Comparison of ENCODE assay signal across 8 cellular contexts in the genomic region with DNA sequence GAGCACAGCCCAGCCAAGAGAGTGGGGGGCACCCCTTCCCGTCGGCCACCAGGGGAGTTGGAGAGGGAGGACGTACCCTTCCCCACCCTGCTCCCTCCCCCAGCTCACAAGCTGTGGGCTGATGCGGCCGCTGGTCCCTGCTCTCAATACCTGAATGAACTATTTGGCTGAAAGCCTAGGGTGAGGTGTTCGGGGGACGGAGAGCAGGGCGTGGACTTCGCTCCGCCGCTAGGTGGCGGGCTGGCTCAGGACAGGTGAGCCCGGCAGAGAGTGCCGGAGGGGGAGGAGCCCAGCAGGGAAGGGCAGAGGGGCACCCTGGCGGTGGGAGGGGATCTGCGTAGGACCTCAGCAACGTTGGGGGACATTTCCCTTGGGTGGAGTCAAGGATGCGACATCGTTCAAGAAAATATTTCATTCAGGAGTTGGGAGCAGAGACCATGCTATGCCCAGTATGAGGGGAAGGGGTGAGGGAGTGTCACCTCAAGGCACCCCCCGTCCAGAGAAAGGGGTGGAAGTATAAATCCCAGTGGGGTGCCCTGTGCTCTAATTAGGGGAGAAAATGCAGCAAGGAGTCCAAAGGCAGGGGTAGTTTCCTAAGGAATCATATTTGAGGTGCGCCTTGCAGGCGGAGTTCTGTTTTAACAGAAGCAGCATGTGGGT. TPM values are rescaled to one million over a fixed set of nuclear protein-coding genes. Genes with fewer than 3 reads are reported as not detected.
DNase-seq lines count a peak whose midpoint lies in the region; ATAC-seq and TF ChIP-seq lines count a peak whose summit lies in the region.

No MANE protein-coding gene starts in this region.

- TF ChIP-seq POLR2A in esophagus squamous epithelium (IDR thresholded peaks at IDR 0.05): no peak

- no peak overlapping the region for H3K4me3 ChIP-seq in esophagus squamous epithelium
- H3K4me3 ChIP-seq in neutrophil (ENCODE audit: low read depth in 1 of 2, low read length in 1 of 2): no peak overlapping the region

- no peak overlapping the region for H3K4me3 Mint-ChIP-seq in HFFc6

- H3K27ac Mint-ChIP-seq in HFFc6: no peak overlapping the region

- H3K4me1 Mint-ChIP-seq in HFFc6 (ENCODE audit: low read depth): peaks cover 8% of the 10 kb centered on the region

- WGBS in esophagus squamous epithelium, 2 donors: 13 to 29% methylated on average over 6 to 16 of the region's 22 CpGs

- H3K27me3 Mint-ChIP-seq in HFFc6 (ENCODE audit: insufficient read depth): peaks cover 22% of the 10 kb centered on the region

- H3K9me3 Mint-ChIP-seq in HFFc6: no peaks in the 10 kb centered on the region

- H3K4me1 ChIP-seq in esophagus squamous epithelium: peaks cover 0 to 8% (median 4%) of the 10 kb centered on the region in 3 donors
- peaks cover 0 to 6% of the 10 kb centered on the region in 2 experiments for H3K4me1 ChIP-seq in neutrophil (ENCODE audit: control insufficient read depth in 1 of 2, insufficient read depth in 1 of 2, low read depth in 1 of 2, low read length in 1 of 2)

- no peaks in the 10 kb centered on the region for H3K9me3 ChIP-seq in esophagus squamous epithelium
- no peaks in the 10 kb centered on the region for H3K9me3 ChIP-seq in neutrophil

- no peak overlapping the region for H3K27ac ChIP-seq in esophagus squamous epithelium
- no peak overlapping the region for H3K27ac ChIP-seq in neutrophil

- in situ Hi-C loops in Caki2 (cut with HindIII; ENCODE audit: low pct_unique_long_range_greater_than_20kb, low sequenced_read_pairs): no loop called here

- peaks cover 0 to 46% (median 8%) of the 10 kb centered on the region in 4 donors for H3K27me3 ChIP-seq in esophagus squamous epithelium
- peaks cover 67% of the 10 kb centered on the region for H3K27me3 ChIP-seq in neutrophil

- no peaks in the 10 kb centered on the region for H3K36me3 Mint-ChIP-seq in HFFc6 (ENCODE audit: low read depth)

- DNase-seq in Caki2 (ENCODE audit: low read depth): peak; percentile 41
- no peak for DNase-seq in HFFc6
- DNase-seq in NCI-H226: peak; percentile 48
- DNase-seq in activated CD8-positive, alpha-beta memory T cell treated with anti-CD3 and anti-CD28 coated beads for 4 hours (ENCODE audit: low read depth in 2 of 2): peak; percentile 25 to 31
- no peak for DNase-seq in esophagus squamous epithelium (lab: John Stamatoyannopoulos, UW)
- peak; percentile 62 for DNase-seq in ureter (ENCODE audit: low spot score)

- intact Hi-C loops in esophagus squamous epithelium (cut with DNase I): no loop called here

- H3K36me3 ChIP-seq in esophagus squamous epithelium (no peaks in the 10 kb centered on the region), neutrophil (no peaks in the 10 kb centered on the region)

- TF ChIP-seq CTCF in HFFc6 (IDR thresholded peaks at IDR 0.05) (peak; percentile 96), esophagus squamous epithelium (IDR thresholded peaks at IDR 0.05) (peak; percentile 24 to 83 (median 64)), neutrophil (IDR thresholded peaks at IDR 0.05) (peak; percentile 64)

- no peak for ATAC-seq in GM18861 (IDR thresholded peaks at IDR 0.05; ENCODE audit: unreplicated experiment)

RNA-seq across cellular contexts. Expression of a gene that starts 12.0 kb away (rescaled TPM):
- total RNA-seq in Caki2 (2014; rRNA removed; shearing (Covaris generic); ENCODE audit: low replicate concordance): not detected in 2 replicates
- not detected for total RNA-seq in HFFc6 (2021; fragmentation: NEBNext Ultra II Directional; extraction: Animal tissue kit (Norgen Biotek cat#: 25700))
- total RNA-seq in esophagus squamous epithelium: 1 to 10 TPM in 2 of 4 donors, under 1 TPM in 2; 0.23 to 1.6 (median 1.1) TPM
- 2.8 TPM for total RNA-seq in ureter

RNA-seq across cellular contexts. Expression of a gene that starts 18.7 kb away (rescaled TPM):
- 14.3 TPM in 1 of 2 replicates, not detected in the other for total RNA-seq in Caki2 (2014; rRNA removed; shearing (Covaris generic); ENCODE audit: low replicate concordance)
- total RNA-seq in HFFc6 (2021; fragmentation: NEBNext Ultra II Directional; extraction: Animal tissue kit (Norgen Biotek cat#: 25700)): under 1 TPM; 0.48 to 0.99 (median 0.70) TPM
- total RNA-seq in esophagus squamous epithelium (not detected), ureter (2.2 TPM)

RNA-seq across cellular contexts. Expression of a gene that starts 18.9 kb away (rescaled TPM):
- total RNA-seq in Caki2 (2014; rRNA removed; shearing (Covaris generic); ENCODE audit: low replicate concordance): 691 and 710 TPM in 2 replicates
- total RNA-seq in HFFc6 (2021; fragmentation: NEBNext Ultra II Directional; extraction: Animal tissue kit (Norgen Biotek cat#: 25700)): 100 to 1,000 TPM; 306 to 382 (median 317) TPM
- total RNA-seq in esophagus squamous epithelium (100 to 1,000 TPM; 149 to 258 (median 226) TPM), ureter (209 TPM)

RNA-seq across cellular contexts. Expression of a gene that starts 57.9 kb away (rescaled TPM):
- not detected in 2 replicates for total RNA-seq in Caki2 (2014; rRNA removed; shearing (Covaris generic); ENCODE audit: low replicate concordance)
- total RNA-seq in HFFc6 (2021; fragmentation: NEBNext Ultra II Directional; extraction: Animal tissue kit (Norgen Biotek cat#: 25700)): not detected
- total RNA-seq in esophagus squamous epithelium (under 1 TPM in 1 of 4 donors, not detected in 3; 0.57 TPM), ureter (not detected)

Comparison
In these comparisons a context has a peak if more than half of its experiments do, and no peak if none do; other contexts are left out.
1. DNase-seq: peak in Caki2 (single experiment), NCI-H226 (single experiment), activated CD8-positive, alpha-beta memory T cell treated with anti-CD3 and anti-CD28 coated beads for 4 hours (2 of 2) and ureter (single experiment); none in HFFc6 (single experiment) and esophagus squamous epithelium (single experiment).
2. Peak in every context shown above with its lines, with median percentiles within 50 percentile points of each other: CTCF ChIP-seq.